Comparison of ENCODE assay signal across 14 cellular contexts in the genomic region with DNA sequence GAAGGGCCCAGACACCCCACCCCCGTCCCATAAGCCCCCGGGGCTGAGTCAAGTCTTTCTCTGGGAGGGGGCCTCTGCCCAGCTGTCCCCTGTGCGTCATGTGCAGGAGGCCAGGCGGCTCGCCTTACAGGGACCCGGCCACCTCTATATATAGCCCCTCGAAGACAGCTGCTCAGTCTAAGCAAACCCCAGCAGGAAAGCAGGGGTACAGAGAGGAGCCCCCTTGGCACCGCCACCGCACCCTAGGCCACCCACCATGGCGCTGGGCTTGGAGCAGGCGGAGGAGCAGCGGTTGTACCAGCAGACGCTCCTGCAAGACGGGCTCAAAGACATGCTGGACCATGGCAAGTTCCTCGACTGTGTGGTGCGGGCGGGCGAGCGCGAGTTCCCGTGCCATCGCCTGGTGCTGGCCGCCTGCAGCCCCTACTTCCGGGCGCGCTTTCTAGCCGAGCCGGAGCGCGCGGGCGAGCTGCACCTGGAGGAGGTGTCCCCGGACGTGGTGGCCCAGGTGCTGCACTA. TPM values are rescaled to one million over a fixed set of nuclear protein-coding genes. Genes with fewer than 3 reads are reported as not detected.
A peak's percentile ranks its signal among the peaks of the same experiment; 100 is the strongest.
DNase-seq lines count a peak whose midpoint lies in the region; ATAC-seq and TF ChIP-seq lines count a peak whose summit lies in the region.
"Had no signal": no experiment of that assay in that cellular context is flagged by ENCODE, and none has a peak within 500 bp of the region (broad histone marks: within the 10 kb centered on the region; RNA-seq: fewer than 3 reads in every experiment).

A gene with protein sequence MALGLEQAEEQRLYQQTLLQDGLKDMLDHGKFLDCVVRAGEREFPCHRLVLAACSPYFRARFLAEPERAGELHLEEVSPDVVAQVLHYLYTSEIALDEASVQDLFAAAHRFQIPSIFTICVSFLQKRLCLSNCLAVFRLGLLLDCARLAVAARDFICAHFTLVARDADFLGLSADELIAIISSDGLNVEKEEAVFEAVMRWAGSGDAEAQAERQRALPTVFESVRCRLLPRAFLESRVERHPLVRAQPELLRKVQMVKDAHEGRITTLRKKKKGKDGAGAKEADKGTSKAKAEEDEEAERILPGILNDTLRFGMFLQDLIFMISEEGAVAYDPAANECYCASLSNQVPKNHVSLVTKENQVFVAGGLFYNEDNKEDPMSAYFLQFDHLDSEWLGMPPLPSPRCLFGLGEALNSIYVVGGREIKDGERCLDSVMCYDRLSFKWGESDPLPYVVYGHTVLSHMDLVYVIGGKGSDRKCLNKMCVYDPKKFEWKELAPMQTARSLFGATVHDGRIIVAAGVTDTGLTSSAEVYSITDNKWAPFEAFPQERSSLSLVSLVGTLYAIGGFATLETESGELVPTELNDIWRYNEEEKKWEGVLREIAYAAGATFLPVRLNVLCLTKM (plus strand): TSS at position 175 of the 519 bp plus-strand sequence. CDS start 82 bp downstream, at position 257.

- no peak within 1 kb of the TSS for H2AK5ac ChIP-seq in mesenchymal stem cell (ENCODE audit: low read length, severe bottlenecking)

- peak within 1 kb of the TSS in 6 of 11 experiments; percentile 17 to 62 (median 32); a peak in 8 of 22 replicates for H3K27ac ChIP-seq in BLaER1 treated with 17β-estradiol and CSF1 and Interleukin-3, amounts not matched to agents 10 nM and 100 nM
- H3K27ac ChIP-seq in RWPE2 (ENCODE audit: poor library complexity, severe bottlenecking) (no peak within 1 kb of the TSS), foreskin keratinocyte (peak within 1 kb of the TSS; percentile 60), mesenchymal stem cell (ENCODE audit: low read length, poor library complexity, severe bottlenecking) (no peak within 1 kb of the TSS)
- H3K27ac ChIP-seq: GM23248 had no signal

- no peak within 1 kb of the TSS for H2AFZ ChIP-seq in mesenchymal stem cell (ENCODE audit: low read depth, low read length)
- H2AFZ ChIP-seq: GM23248 had no signal

- no peaks in the 10 kb centered on the region for H3K79me1 ChIP-seq in mesenchymal stem cell (replicated peaks; ENCODE audit: low read length, poor library complexity, severe bottlenecking)

- H2BK5ac ChIP-seq in mesenchymal stem cell (ENCODE audit: low read depth, low read length, poor library complexity, severe bottlenecking): no peak within 1 kb of the TSS

- intact Hi-C loops in sciatic nerve (cut with DNase I): no loop called here

- no peak within 1 kb of the TSS for H4K91ac ChIP-seq in mesenchymal stem cell (ENCODE audit: low read length)

- H3K36me3 ChIP-seq in BLaER1 treated with 17β-estradiol and CSF1 and Interleukin-3, amounts not matched to agents 10 nM and 100 nM: no peaks in the 10 kb centered on the region
- H3K36me3 ChIP-seq in RWPE2 (ENCODE audit: low read depth): no peaks in the 10 kb centered on the region
- H3K36me3 ChIP-seq in mesenchymal stem cell (ENCODE audit: control insufficient read depth in 1 of 2, insufficient read depth in 2 of 2, low read depth in 1 of 2, low read length in 2 of 2): no peaks in the 10 kb centered on the region

- no peak within 1 kb of the TSS for H3K23ac ChIP-seq in mesenchymal stem cell (ENCODE audit: low read length in 2 of 2)

- no peak within 1 kb of the TSS for H3K18ac ChIP-seq in mesenchymal stem cell (ENCODE audit: low read depth in 1 of 2, low read length in 2 of 2)

- peak; percentile 38 for DNase-seq in RWPE2 (ENCODE audit: low spot score)
- no peak for DNase-seq in foreskin keratinocyte
- peak; percentile 40 for DNase-seq in sciatic nerve (ENCODE audit: low spot score)
- no peak for DNase-seq in mesenchymal stem cell
- no peak for DNase-seq in NCI-H2029 treated with DMSO at 0.1 percent for 48 hours (lab: John Stamatoyannopoulos, UW)
- no peak for DNase-seq in occipital lobe (lab: John Stamatoyannopoulos, UW)
- DNase-seq in retina: no peak
- DNase-seq: activated CD8-positive, alpha-beta memory T cell treated with anti-CD3 and anti-CD28 coated beads, Interleukin-2, amount 50 U/mL, for 48 hours; COR-L47; GM23248; NCI-H2171 treated with DMSO at 0.1 percent for 48 hours had no signal

- no peak for TF ChIP-seq CTCF in RWPE2 (IDR thresholded peaks at IDR 0.05; ENCODE audit: poor library complexity, severe bottlenecking)
- no peak for TF ChIP-seq CTCF in foreskin keratinocyte (conservative IDR thresholded peaks at IDR 0.05)

- H3K4ac ChIP-seq in mesenchymal stem cell (ENCODE audit: low read depth in 1 of 2, low read length in 2 of 2): no peak within 1 kb of the TSS

- WGBS in mesenchymal stem cell: 95% methylated on average over 34 of the region's 34 CpGs

- no peak within 1 kb of the TSS for H2BK120ac ChIP-seq in mesenchymal stem cell (ENCODE audit: low read depth, low read length)

- peak within 1 kb of the TSS in 7 of 11 experiments; percentile 21 to 66 (median 35); a peak in 12 of 22 replicates for H3K4me2 ChIP-seq in BLaER1 treated with 17β-estradiol and CSF1 and Interleukin-3, amounts not matched to agents 10 nM and 100 nM
- H3K4me2 ChIP-seq in mesenchymal stem cell (ENCODE audit: low read length, poor library complexity, severe bottlenecking): no peak within 1 kb of the TSS

- H3K27me3 ChIP-seq in BLaER1 treated with 17β-estradiol and CSF1 and Interleukin-3, amounts not matched to agents 10 nM and 100 nM: no peaks in the 10 kb centered on the region
- H3K27me3 ChIP-seq in RWPE2 (ENCODE audit: insufficient read depth, poor library complexity, severe bottlenecking) (peaks cover 19% of the 10 kb centered on the region), foreskin keratinocyte (peaks cover 42% of the 10 kb centered on the region), mesenchymal stem cell (ENCODE audit: control insufficient read depth in 1 of 2, insufficient read depth in 1 of 2, low read length in 2 of 2) (peaks cover 8 to 48% of the 10 kb centered on the region in 2 experiments)

- H2BK15ac ChIP-seq in mesenchymal stem cell (ENCODE audit: low read depth, poor library complexity, severe bottlenecking): no peak within 1 kb of the TSS

- H3K9ac ChIP-seq in BLaER1 treated with 17β-estradiol and CSF1 and Interleukin-3, amounts not matched to agents 10 nM and 100 nM: 0 out of 22 replicates have a peak within 1 kb of the TSS, but pooled peaks of 1 of the 11 experiments have one; percentile 31
- no peak within 1 kb of the TSS for H3K9ac ChIP-seq in mesenchymal stem cell (ENCODE audit: low read length)
- H3K9ac ChIP-seq: GM23248 had no signal

- peaks cover 7 to 36% (median 16%) of the 10 kb centered on the region in 10 experiments; a peak in 18 of 20 replicates for H3K4me1 ChIP-seq in BLaER1 treated with 17β-estradiol and CSF1 and Interleukin-3, amounts not matched to agents 10 nM and 100 nM
- peaks cover 4% of the 10 kb centered on the region for H3K4me1 ChIP-seq in RWPE2 (ENCODE audit: insufficient read depth, poor library complexity, severe bottlenecking)
- peaks cover 9% of the 10 kb centered on the region for H3K4me1 ChIP-seq in foreskin keratinocyte
- peaks cover 6% of the 10 kb centered on the region for H3K4me1 ChIP-seq in mesenchymal stem cell (ENCODE audit: control insufficient read depth, insufficient read depth, low read depth, low read length)

- no peak within 1 kb of the TSS for H3K4me3 ChIP-seq in BLaER1 treated with 17β-estradiol and CSF1 and Interleukin-3, amounts not matched to agents 10 nM and 100 nM
- H3K4me3 ChIP-seq in RWPE2 (ENCODE audit: severe bottlenecking) (no peak within 1 kb of the TSS), mesenchymal stem cell (ENCODE audit: insufficient read depth in 1 of 2, low read depth in 1 of 2, low read length in 2 of 2) (peak within 1 kb of the TSS in 1 of 2 experiments; percentile 66)
- H3K4me3 ChIP-seq: GM23248 had no signal

- no peak within 1 kb of the TSS for H3K14ac ChIP-seq in mesenchymal stem cell (ENCODE audit: low read length in 2 of 2)

- H2BK12ac ChIP-seq in mesenchymal stem cell (ENCODE audit: low read length in 2 of 2): no peak within 1 kb of the TSS

- ATAC-seq in RWPE2 (ENCODE audit: low read depth): no peak
- ATAC-seq in foreskin keratinocyte: no peak
- no peak for ATAC-seq in sciatic nerve
- ATAC-seq: left lobe of liver had no signal

- no peaks in the 10 kb centered on the region for H4K20me1 ChIP-seq in BLaER1 treated with 17β-estradiol and CSF1 and Interleukin-3, amounts not matched to agents 10 nM and 100 nM

- H3K9me3 ChIP-seq in BLaER1 treated with 17β-estradiol and CSF1 and Interleukin-3, amounts not matched to agents 10 nM and 100 nM (replicated peaks in 1 of 11): peaks cover 0 to 12% (median 0%) of the 10 kb centered on the region in 11 experiments; a peak in 5 of 22 replicates
- no peaks in the 10 kb centered on the region for H3K9me3 ChIP-seq in RWPE2 (ENCODE audit: severe bottlenecking)
- no peaks in the 10 kb centered on the region for H3K9me3 ChIP-seq in mesenchymal stem cell (ENCODE audit: control insufficient read depth, low read length)

- no peak within 1 kb of the TSS for H4K8ac ChIP-seq in mesenchymal stem cell (ENCODE audit: low read length)

RNA-seq across cellular contexts. Expression of the gene that starts here (rescaled TPM):
- total RNA-seq in foreskin keratinocyte: not detected in 2 replicates
- polyA plus RNA-seq in foreskin keratinocyte: not detected in 2 replicates
- 0.13 TPM for total RNA-seq in sciatic nerve
- polyA plus RNA-seq in mesenchymal stem cell (2013, experiment 1 of 2): not detected
- polyA plus RNA-seq in mesenchymal stem cell (2013, experiment 2 of 2): not detected
- not detected for total RNA-seq in occipital lobe
- total RNA-seq: GM23248, left lobe of liver, progenitor cell of endocrine pancreas had no signal
- polyA plus RNA-seq: GM23248 had no signal

Comparison
In these comparisons a context has a peak if more than half of its experiments do, and no peak if none do; other contexts are left out.
1. Peak in DNase-seq in sciatic nerve; RNA of the gene not detected or under 1 TPM.
2. H3K27ac ChIP-seq: peak in BLaER1 treated with 17β-estradiol and CSF1 and Interleukin-3, amounts not matched to agents 10 nM and 100 nM (6 of 11) and foreskin keratinocyte (single experiment); none in RWPE2 (single experiment) and mesenchymal stem cell (single experiment).